In the genomic region with DNA sequence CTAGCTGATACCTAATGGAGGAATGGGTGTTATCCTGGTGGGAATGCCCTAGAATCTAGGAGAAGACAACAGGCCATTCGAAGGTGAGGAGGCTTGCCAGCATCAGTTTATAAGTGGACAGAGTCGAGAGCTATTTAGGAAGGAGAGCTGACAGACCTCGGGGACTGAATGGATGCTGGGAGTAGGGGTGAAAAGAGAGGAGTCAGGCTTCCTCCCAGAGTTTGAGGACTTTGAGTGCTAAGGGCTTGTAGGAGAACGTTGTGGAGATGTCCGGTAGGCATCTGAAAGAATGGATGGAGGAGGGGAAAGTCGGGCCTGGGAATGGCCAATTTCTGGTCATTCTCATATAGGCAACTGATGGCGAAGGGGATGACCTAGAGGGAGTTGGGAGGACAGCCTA, we compare ENCODE assay signal across 20 cellular contexts.
DNase-seq lines count a peak whose midpoint lies in the region; ATAC-seq and TF ChIP-seq lines count a peak whose summit lies in the region.
"Had no signal": no experiment of that assay in that cellular context is flagged by ENCODE, and none has a peak within 500 bp of the region (broad histone marks: within the 10 kb centered on the region; RNA-seq: fewer than 3 reads in every experiment).

No MANE protein-coding gene starts in this region.

- no peak for TF ChIP-seq CTCF in natural killer cell (IDR thresholded peaks at IDR 0.05)

- POLR2A ChIA-PET in activated naive CD8-positive, alpha-beta T cell treated with anti-CD3 and anti-CD28 coated beads, Interleukin-2, amount 10 ng/mL, durations not matched to agents 7 days and 5 days (lab: Charles Lee) = no interaction called here

- no peak overlapping the region for H3K4me3 Mint-ChIP-seq in activated naive CD8-positive, alpha-beta T cell treated with anti-CD3 and anti-CD28 coated beads, Interleukin-2, amount 10 ng/mL, durations not matched to agents 7 days and 5 days
- H3K4me3 Mint-ChIP-seq in natural killer cell = no peak overlapping the region
- H3K4me3 Mint-ChIP-seq: HFFc6 had no signal

- ATAC-seq in activated naive CD4-positive, alpha-beta T cell treated with anti-CD3 and anti-CD28 coated beads, Interleukin-2, amount 50 U/mL, for 72 hours = peak in 1 of 2 donors; percentile 7
- ATAC-seq in activated naive CD8-positive, alpha-beta T cell treated with anti-CD3 and anti-CD28 coated beads, Interleukin-2, amount 10 ng/mL, durations not matched to agents 7 days and 5 days (ENCODE audit: low read depth) = no peak
- ATAC-seq in natural killer cell = no peak
- no peak for ATAC-seq in HG03196 (IDR thresholded peaks at IDR 0.05; ENCODE audit: unreplicated experiment)
- ATAC-seq: HepG2 had no signal

- no peaks in the 10 kb centered on the region for H3K4me1 Mint-ChIP-seq in activated naive CD8-positive, alpha-beta T cell treated with anti-CD3 and anti-CD28 coated beads, Interleukin-2, amount 10 ng/mL, durations not matched to agents 7 days and 5 days
- peaks cover 7 to 10% of the 10 kb centered on the region in 2 donors for H3K4me1 Mint-ChIP-seq in natural killer cell

- peaks cover 0 to 17% of the 10 kb centered on the region in 2 donors for H3K36me3 Mint-ChIP-seq in activated naive CD4-positive, alpha-beta T cell treated with anti-CD3 and anti-CD28 coated beads, Interleukin-2, amount 50 U/mL, for 72 hours
- H3K36me3 Mint-ChIP-seq in activated naive CD8-positive, alpha-beta T cell treated with anti-CD3 and anti-CD28 coated beads, Interleukin-2, amount 10 ng/mL, durations not matched to agents 7 days and 5 days = peaks cover 17% of the 10 kb centered on the region
- H3K36me3 Mint-ChIP-seq in natural killer cell = no peaks in the 10 kb centered on the region

- intact Hi-C loops in natural killer cell (cut with micrococcal nuclease) = no loop called here

- H3K27me3 Mint-ChIP-seq in activated naive CD8-positive, alpha-beta T cell treated with anti-CD3 and anti-CD28 coated beads, Interleukin-2, amount 10 ng/mL, durations not matched to agents 7 days and 5 days = no peaks in the 10 kb centered on the region
- H3K27me3 Mint-ChIP-seq in natural killer cell (ENCODE audit: low read depth in 2 of 2) = no peaks in the 10 kb centered on the region

- DNase-seq in activated naive CD4-positive, alpha-beta T cell treated with anti-CD3 and anti-CD28 coated beads, Interleukin-2, amount 50 U/mL, for 72 hours (ENCODE audit: low spot score in 2 of 2) = no peak
- no peak for DNase-seq in activated naive CD4-positive, alpha-beta T cell treated with anti-CD3 and anti-CD28 coated beads, Interleukin-2, amount 50 U/mL, for 16 hours
- DNase-seq in activated naive CD8-positive, alpha-beta T cell treated with anti-CD3 and anti-CD28 coated beads, Interleukin-2, amount 10 ng/mL, durations not matched to agents 7 days and 5 days = no peak
- DNase-seq in natural killer cell = no peak
- no peak for DNase-seq in UCSD-AML1 (lab: John Stamatoyannopoulos, UW; ENCODE audit: unreplicated experiment)
- no peak for DNase-seq in NCI-H187 treated with DMSO at 0.1 percent for 48 hours (lab: John Stamatoyannopoulos, UW)
- DNase-seq: DMS79, H7, HFFc6, KBM-7, MM.1S, NCI-H1092, NCI-H1436, NCI-H1930, NCI-H510A, NCI-H748 treated with DMSO at 0.1 percent for 48 hours, SIG-M5, SK-N-SH had no signal

- H3K9me3 Mint-ChIP-seq in activated naive CD4-positive, alpha-beta T cell treated with anti-CD3 and anti-CD28 coated beads, Interleukin-2, amount 50 U/mL, for 72 hours = no peaks in the 10 kb centered on the region
- no peaks in the 10 kb centered on the region for H3K9me3 Mint-ChIP-seq in activated naive CD8-positive, alpha-beta T cell treated with anti-CD3 and anti-CD28 coated beads, Interleukin-2, amount 10 ng/mL, durations not matched to agents 7 days and 5 days
- H3K9me3 Mint-ChIP-seq in natural killer cell = no peaks in the 10 kb centered on the region
- H3K9me3 Mint-ChIP-seq: HFFc6 had no signal

- peak overlapping the region; percentile 1 to 14 for H3K27ac Mint-ChIP-seq in activated naive CD4-positive, alpha-beta T cell treated with anti-CD3 and anti-CD28 coated beads, Interleukin-2, amount 50 U/mL, for 72 hours
- peak overlapping the region; percentile 3 for H3K27ac Mint-ChIP-seq in activated naive CD8-positive, alpha-beta T cell treated with anti-CD3 and anti-CD28 coated beads, Interleukin-2, amount 10 ng/mL, durations not matched to agents 7 days and 5 days
- peak overlapping the region; percentile 25 to 64 for H3K27ac Mint-ChIP-seq in natural killer cell
- H3K27ac Mint-ChIP-seq: HFFc6 had no signal
